In the genomic region with DNA sequence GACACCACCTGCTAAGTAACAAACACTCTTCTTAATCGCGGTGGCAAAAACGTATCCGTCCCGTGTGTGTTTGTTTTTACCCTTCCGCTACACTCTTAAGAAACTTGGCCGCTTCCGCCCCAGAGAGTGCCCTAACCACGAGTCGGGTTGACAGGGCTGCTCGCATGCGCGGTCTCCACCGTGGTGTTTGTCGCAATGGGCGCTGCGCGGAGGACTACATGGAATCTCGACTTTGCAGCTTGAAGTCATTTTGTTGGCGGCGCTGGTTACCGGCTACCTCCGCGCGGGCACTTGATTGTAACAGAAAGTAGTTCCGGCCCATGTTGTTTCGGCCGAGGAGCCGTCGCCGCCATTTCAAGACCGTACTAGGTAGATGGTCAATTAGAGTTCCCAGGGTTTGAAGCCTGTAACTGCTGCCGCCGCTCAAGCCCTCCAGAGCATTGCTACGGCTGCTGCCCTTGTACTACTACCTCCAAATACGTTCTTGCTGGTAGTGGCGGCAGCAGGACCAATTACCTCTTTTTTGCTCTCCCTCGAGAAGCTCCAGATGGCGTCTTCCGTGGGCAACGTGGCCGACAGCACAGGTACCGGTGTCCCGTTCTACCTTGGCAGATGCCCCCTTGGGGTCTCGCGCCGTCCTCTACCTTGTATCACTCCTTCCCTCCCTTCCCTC, we compare ENCODE assay signal across 1 cellular context.
TF ChIP-seq lines count a peak whose summit lies in the region.

TSS of gene OGT (plus strand) at position 352 of the 673 bp plus-strand sequence. CDS start at position 548, 196 bp downstream.

TF ChIP-seq in HepG2, 621 proteins besides CTCF, POLR2A, EP300 and RAD21 (continued from another document and continues in another):
- TF ChIP-seq PRDM10 (CRISPR knock-in tag; IDR thresholded peaks at IDR 0.05; ENCODE audit: low read depth), result peak; percentile 49; the same call in 1 of the 2 replicates
- TF ChIP-seq ETV5 (CRISPR knock-in tag; IDR thresholded peaks at IDR 0.05; ENCODE audit: borderline replicate concordance), result peak; percentile 72
- TF ChIP-seq, protein P1, sequence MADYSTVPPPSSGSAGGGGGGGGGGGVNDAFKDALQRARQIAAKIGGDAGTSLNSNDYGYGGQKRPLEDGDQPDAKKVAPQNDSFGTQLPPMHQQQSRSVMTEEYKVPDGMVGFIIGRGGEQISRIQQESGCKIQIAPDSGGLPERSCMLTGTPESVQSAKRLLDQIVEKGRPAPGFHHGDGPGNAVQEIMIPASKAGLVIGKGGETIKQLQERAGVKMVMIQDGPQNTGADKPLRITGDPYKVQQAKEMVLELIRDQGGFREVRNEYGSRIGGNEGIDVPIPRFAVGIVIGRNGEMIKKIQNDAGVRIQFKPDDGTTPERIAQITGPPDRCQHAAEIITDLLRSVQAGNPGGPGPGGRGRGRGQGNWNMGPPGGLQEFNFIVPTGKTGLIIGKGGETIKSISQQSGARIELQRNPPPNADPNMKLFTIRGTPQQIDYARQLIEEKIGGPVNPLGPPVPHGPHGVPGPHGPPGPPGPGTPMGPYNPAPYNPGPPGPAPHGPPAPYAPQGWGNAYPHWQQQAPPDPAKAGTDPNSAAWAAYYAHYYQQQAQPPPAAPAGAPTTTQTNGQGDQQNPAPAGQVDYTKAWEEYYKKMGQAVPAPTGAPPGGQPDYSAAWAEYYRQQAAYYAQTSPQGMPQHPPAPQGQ (CRISPR knock-in tag; IDR thresholded peaks at IDR 0.05; ENCODE audit: borderline replicate concordance), result no peak
- no peak for TF ChIP-seq ZNF619 (CRISPR knock-in tag; IDR thresholded peaks at IDR 0.05)
- no peak for TF ChIP-seq GPBP1L1 (CRISPR knock-in tag; IDR thresholded peaks at IDR 0.05)
- no peak for TF ChIP-seq JDP2 (CRISPR knock-in tag; IDR thresholded peaks at IDR 0.05; ENCODE audit: borderline replicate concordance)
- peak; percentile 67 for TF ChIP-seq ELF3 (CRISPR knock-in tag; IDR thresholded peaks at IDR 0.05)
- TF ChIP-seq TRIM24 (CRISPR knock-in tag; IDR thresholded peaks at IDR 0.05), result no peak
- peak; percentile 89 for TF ChIP-seq CHD2 (IDR thresholded peaks at IDR 0.05; ENCODE audit: low read depth, low read length)
- no peak for TF ChIP-seq ZNF780A (CRISPR knock-in tag; IDR thresholded peaks at IDR 0.05)
- no peak for TF ChIP-seq MAFG (CRISPR knock-in tag; IDR thresholded peaks at IDR 0.05)
- peak; percentile 76 for TF ChIP-seq FOXO1 (CRISPR knock-in tag; IDR thresholded peaks at IDR 0.05)
- no peak for TF ChIP-seq SUZ12 (IDR thresholded peaks at IDR 0.05; ENCODE audit: low read depth, low read length)
- peak; percentile 48; the same call in 1 of the 2 replicates for TF ChIP-seq ZNF275 (CRISPR knock-in tag; IDR thresholded peaks at IDR 0.05; ENCODE audit: borderline replicate concordance)
- TF ChIP-seq RFX3 (CRISPR knock-in tag; IDR thresholded peaks at IDR 0.05), result no peak
- TF ChIP-seq HOXA9 (CRISPR knock-in tag; IDR thresholded peaks at IDR 0.05; ENCODE audit: borderline replicate concordance), result no peak
- TF ChIP-seq U2AF1 (optimal IDR thresholded peaks at IDR 0.05; ENCODE audit: low read depth, low read length), result no peak
- TF ChIP-seq, protein P2, sequence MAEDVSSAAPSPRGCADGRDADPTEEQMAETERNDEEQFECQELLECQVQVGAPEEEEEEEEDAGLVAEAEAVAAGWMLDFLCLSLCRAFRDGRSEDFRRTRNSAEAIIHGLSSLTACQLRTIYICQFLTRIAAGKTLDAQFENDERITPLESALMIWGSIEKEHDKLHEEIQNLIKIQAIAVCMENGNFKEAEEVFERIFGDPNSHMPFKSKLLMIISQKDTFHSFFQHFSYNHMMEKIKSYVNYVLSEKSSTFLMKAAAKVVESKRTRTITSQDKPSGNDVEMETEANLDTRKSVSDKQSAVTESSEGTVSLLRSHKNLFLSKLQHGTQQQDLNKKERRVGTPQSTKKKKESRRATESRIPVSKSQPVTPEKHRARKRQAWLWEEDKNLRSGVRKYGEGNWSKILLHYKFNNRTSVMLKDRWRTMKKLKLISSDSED (CRISPR knock-in tag; IDR thresholded peaks at IDR 0.05), result no peak
- no peak for TF ChIP-seq DZIP1 (CRISPR knock-in tag; IDR thresholded peaks at IDR 0.05)
- no peak for TF ChIP-seq TCF7L2 (IDR thresholded peaks at IDR 0.05; ENCODE audit: low read depth, low read length)
- no peak for TF ChIP-seq ZBTB21 (CRISPR knock-in tag; IDR thresholded peaks at IDR 0.05)
- TF ChIP-seq SIX1 (CRISPR knock-in tag; IDR thresholded peaks at IDR 0.05; ENCODE audit: borderline replicate concordance), result no peak; the same call in 1 of the 2 replicates
- 0 out of 2 replicates have a peak, but pooled peaks have one; percentile 55 for TF ChIP-seq MEIS1 (CRISPR knock-in tag; IDR thresholded peaks at IDR 0.05; ENCODE audit: borderline replicate concordance)
- no peak for TF ChIP-seq ZNF75D (CRISPR knock-in tag; IDR thresholded peaks at IDR 0.05; ENCODE audit: borderline replicate concordance)
- TF ChIP-seq DMAP1 (CRISPR knock-in tag; IDR thresholded peaks at IDR 0.05), result peak; percentile 96
- peak; percentile 81 for TF ChIP-seq THAP11 (CRISPR knock-in tag; IDR thresholded peaks at IDR 0.05)
- peak; percentile 36 for TF ChIP-seq FOSL2 (CRISPR knock-in tag; IDR thresholded peaks at IDR 0.05)
- TF ChIP-seq MTA3 (CRISPR knock-in tag; IDR thresholded peaks at IDR 0.05), result no peak
- TF ChIP-seq, protein P3, sequence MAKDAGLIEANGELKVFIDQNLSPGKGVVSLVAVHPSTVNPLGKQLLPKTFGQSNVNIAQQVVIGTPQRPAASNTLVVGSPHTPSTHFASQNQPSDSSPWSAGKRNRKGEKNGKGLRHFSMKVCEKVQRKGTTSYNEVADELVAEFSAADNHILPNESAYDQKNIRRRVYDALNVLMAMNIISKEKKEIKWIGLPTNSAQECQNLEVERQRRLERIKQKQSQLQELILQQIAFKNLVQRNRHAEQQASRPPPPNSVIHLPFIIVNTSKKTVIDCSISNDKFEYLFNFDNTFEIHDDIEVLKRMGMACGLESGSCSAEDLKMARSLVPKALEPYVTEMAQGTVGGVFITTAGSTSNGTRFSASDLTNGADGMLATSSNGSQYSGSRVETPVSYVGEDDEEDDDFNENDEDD (CRISPR knock-in tag; IDR thresholded peaks at IDR 0.05; ENCODE audit: borderline replicate concordance), result peak; percentile 66; the same call in 1 of the 2 replicates
- TF ChIP-seq, protein P4, sequence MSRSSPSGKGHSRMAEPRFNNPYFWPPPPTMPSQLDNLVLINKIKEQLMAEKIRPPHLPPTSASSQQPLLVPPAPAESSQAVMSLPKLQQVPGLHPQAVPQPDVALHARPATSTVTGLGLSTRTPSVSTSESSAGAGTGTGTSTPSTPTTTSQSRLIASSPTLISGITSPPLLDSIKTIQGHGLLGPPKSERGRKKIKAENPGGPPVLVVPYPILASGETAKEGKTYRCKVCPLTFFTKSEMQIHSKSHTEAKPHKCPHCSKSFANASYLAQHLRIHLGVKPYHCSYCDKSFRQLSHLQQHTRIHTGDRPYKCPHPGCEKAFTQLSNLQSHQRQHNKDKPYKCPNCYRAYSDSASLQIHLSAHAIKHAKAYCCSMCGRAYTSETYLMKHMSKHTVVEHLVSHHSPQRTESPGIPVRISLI (CRISPR knock-in tag; IDR thresholded peaks at IDR 0.05; ENCODE audit: borderline replicate concordance), result 0 out of 2 replicates have a peak, but pooled peaks have one; percentile 17
- peak; percentile 95 for TF ChIP-seq HOXA3 (CRISPR knock-in tag; IDR thresholded peaks at IDR 0.05)
- no peak for TF ChIP-seq ZNF652 (CRISPR knock-in tag; IDR thresholded peaks at IDR 0.05; ENCODE audit: borderline replicate concordance, low read depth)
- TF ChIP-seq MZF1 (CRISPR knock-in tag; IDR thresholded peaks at IDR 0.05; ENCODE audit: borderline replicate concordance), result no peak
- TF ChIP-seq KLF6 (CRISPR knock-in tag; IDR thresholded peaks at IDR 0.05), result peak; percentile 71
- TF ChIP-seq, protein P5, sequence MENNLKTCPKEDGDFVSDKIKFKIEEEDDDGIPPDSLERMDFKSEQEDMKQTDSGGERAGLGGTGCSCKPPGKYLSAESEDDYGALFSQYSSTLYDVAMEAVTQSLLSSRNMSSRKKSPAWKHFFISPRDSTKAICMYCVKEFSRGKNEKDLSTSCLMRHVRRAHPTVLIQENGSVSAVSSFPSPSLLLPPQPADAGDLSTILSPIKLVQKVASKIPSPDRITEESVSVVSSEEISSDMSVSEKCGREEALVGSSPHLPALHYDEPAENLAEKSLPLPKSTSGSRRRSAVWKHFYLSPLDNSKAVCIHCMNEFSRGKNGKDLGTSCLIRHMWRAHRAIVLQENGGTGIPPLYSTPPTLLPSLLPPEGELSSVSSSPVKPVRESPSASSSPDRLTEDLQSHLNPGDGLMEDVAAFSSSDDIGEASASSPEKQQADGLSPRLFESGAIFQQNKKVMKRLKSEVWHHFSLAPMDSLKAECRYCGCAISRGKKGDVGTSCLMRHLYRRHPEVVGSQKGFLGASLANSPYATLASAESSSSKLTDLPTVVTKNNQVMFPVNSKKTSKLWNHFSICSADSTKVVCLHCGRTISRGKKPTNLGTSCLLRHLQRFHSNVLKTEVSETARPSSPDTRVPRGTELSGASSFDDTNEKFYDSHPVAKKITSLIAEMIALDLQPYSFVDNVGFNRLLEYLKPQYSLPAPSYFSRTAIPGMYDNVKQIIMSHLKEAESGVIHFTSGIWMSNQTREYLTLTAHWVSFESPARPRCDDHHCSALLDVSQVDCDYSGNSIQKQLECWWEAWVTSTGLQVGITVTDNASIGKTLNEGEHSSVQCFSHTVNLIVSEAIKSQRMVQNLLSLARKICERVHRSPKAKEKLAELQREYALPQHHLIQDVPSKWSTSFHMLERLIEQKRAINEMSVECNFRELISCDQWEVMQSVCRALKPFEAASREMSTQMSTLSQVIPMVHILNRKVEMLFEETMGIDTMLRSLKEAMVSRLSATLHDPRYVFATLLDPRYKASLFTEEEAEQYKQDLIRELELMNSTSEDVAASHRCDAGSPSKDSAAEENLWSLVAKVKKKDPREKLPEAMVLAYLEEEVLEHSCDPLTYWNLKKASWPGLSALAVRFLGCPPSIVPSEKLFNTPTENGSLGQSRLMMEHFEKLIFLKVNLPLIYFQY (CRISPR knock-in tag; IDR thresholded peaks at IDR 0.05; ENCODE audit: borderline replicate concordance), result no peak
- TF ChIP-seq PHB2 (IDR thresholded peaks at IDR 0.05; ENCODE audit: partially characterized antibody), result no peak
- no peak for TF ChIP-seq ZBTB8A (CRISPR knock-in tag; IDR thresholded peaks at IDR 0.05; ENCODE audit: borderline replicate concordance, low read depth)
- TF ChIP-seq IRF2 (CRISPR knock-in tag; IDR thresholded peaks at IDR 0.05), result peak; percentile 83
- TF ChIP-seq SRSF9 (IDR thresholded peaks at IDR 0.05; ENCODE audit: borderline replicate concordance, insufficient read depth, low read depth, low read length, poor library complexity, severe bottlenecking), result no peak
- TF ChIP-seq SMAD3 (CRISPR knock-in tag; IDR thresholded peaks at IDR 0.05), result peak; percentile 64; the same call in 1 of the 2 replicates
- peak; percentile 84 for TF ChIP-seq CEBPG (CRISPR knock-in tag; IDR thresholded peaks at IDR 0.05)
